In the genomic region with DNA sequence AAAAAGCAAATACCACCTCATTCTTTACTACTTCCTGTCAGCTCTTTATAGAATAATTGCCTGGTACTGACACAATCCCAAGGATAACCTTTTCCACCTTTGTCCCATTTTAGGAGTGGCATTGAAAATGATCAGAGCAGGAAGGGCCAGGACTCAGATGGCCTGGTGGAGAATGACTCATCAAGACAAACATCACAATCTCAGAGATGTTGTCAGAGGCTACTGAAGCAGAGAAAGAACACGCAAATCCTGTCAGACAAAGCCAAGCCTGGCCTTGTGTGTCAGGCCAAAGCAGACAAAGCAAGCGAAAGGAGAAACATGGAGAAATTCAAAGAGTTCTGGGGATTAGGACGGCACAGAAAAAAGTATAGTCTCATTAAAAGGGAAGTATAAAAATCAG, we compare ENCODE assay signal across 8 cellular contexts. TPM values are rescaled to one million over a fixed set of nuclear protein-coding genes. Genes with fewer than 3 reads are reported as not detected.
DNase-seq lines count a peak whose midpoint lies in the region; ATAC-seq and TF ChIP-seq lines count a peak whose summit lies in the region.

No MANE protein-coding gene starts in this region.

- peaks cover 0 to 22% (median 0%) of the 10 kb centered on the region in 12 donors for H3K4me1 ChIP-seq in heart left ventricle
- no peaks in the 10 kb centered on the region for H3K4me1 ChIP-seq in CD4-positive, alpha-beta memory T cell (ENCODE audit: insufficient read depth, low read length)

- POLR2A ChIA-PET in CD4-positive, alpha-beta memory T cell (lab: Charles Lee; ENCODE audit: partially characterized antibody), result no interaction called here

- H3K9me3 Mint-ChIP-seq in CD4-positive, alpha-beta memory T cell, result no peaks in the 10 kb centered on the region
- H3K9me3 Mint-ChIP-seq in activated CD8-positive, alpha-beta memory T cell treated with anti-CD3 and anti-CD28 coated beads, Interleukin-2, amount 10 ng/mL, durations not matched to agents 7 days and 5 days (ENCODE audit: low read depth), result no peaks in the 10 kb centered on the region

- TF ChIP-seq CTCF in heart left ventricle (IDR thresholded peaks at IDR 0.05), result no peak

- TF ChIP-seq POLR2A in heart left ventricle (IDR thresholded peaks at IDR 0.05), result no peak

- ATAC-seq in SK-N-SH treated with all-trans-retinoic acid at 6 μM for 48 hours (peak; percentile 82), heart left ventricle (peak in 3 of 4 donors; percentile 77 to 88 (median 83))
- no peak for ATAC-seq in activated CD8-positive, alpha-beta memory T cell treated with anti-CD3 and anti-CD28 coated beads, Interleukin-2, amount 10 ng/mL, durations not matched to agents 7 days and 5 days

- intact Hi-C loops in heart left ventricle (cut with DNase I), result no loop called here
- intact Hi-C loops in CD4-positive, alpha-beta memory T cell (cut with micrococcal nuclease), result no loop called here

- H3K27ac ChIP-seq in heart left ventricle, result peak overlapping the region in 3 of 12 donors; percentile 47 to 50 (median 50)
- no peak overlapping the region for H3K27ac ChIP-seq in CD4-positive, alpha-beta memory T cell (ENCODE audit: low read depth, low read length)

- CTCF ChIA-PET in CD4-positive, alpha-beta memory T cell (lab: Charles Lee; ENCODE audit: partially characterized antibody), result no interaction called here
- CTCF ChIA-PET in activated CD8-positive, alpha-beta memory T cell treated with anti-CD3 and anti-CD28 coated beads, Interleukin-2, amount 10 ng/mL, durations not matched to agents 7 days and 5 days (lab: Charles Lee), result no interaction called here

- 74 to 89% (median 84%) methylated on average over 3 of the region's 3 CpGs for WGBS in heart left ventricle, 4 donors

- peaks cover 43 to 54% of the 10 kb centered on the region in 2 donors for H3K36me3 Mint-ChIP-seq in CD4-positive, alpha-beta memory T cell
- peaks cover 38% of the 10 kb centered on the region for H3K36me3 Mint-ChIP-seq in activated CD8-positive, alpha-beta memory T cell treated with anti-CD3 and anti-CD28 coated beads, Interleukin-2, amount 10 ng/mL, durations not matched to agents 7 days and 5 days

- H3K36me3 ChIP-seq in heart left ventricle, result peaks cover 0 to 57% (median 21%) of the 10 kb centered on the region in 9 donors
- H3K36me3 ChIP-seq in CD4-positive, alpha-beta memory T cell (ENCODE audit: insufficient read depth, low read length), result peaks cover 5% of the 10 kb centered on the region

- no peaks in the 10 kb centered on the region for H3K27me3 Mint-ChIP-seq in CD4-positive, alpha-beta memory T cell
- no peaks in the 10 kb centered on the region for H3K27me3 Mint-ChIP-seq in activated CD8-positive, alpha-beta memory T cell treated with anti-CD3 and anti-CD28 coated beads, Interleukin-2, amount 10 ng/mL, durations not matched to agents 7 days and 5 days

- DNase-seq in HK-2 (ENCODE audit: unreplicated experiment), result peak; percentile 44
- DNase-seq in heart left ventricle, result no peak
- DNase-seq in smooth muscle cell of the brain vasculature (ENCODE audit: low read depth, low spot score), result peak; percentile 13
- no peak for DNase-seq in CD4-positive, alpha-beta memory T cell
- DNase-seq in globus pallidus (ENCODE audit: low spot score), result no peak
- DNase-seq in activated CD8-positive, alpha-beta memory T cell treated with anti-CD3 and anti-CD28 coated beads, Interleukin-2, amount 10 ng/mL, durations not matched to agents 7 days and 5 days, result no peak
- DNase-seq in stimulated activated CD8-positive, alpha-beta memory T cell treated with anti-CD3 and anti-CD28 coated beads, Interleukin-4, amount 100 ng/mL, for 48 hours, result no peak

- H3K27ac Mint-ChIP-seq in CD4-positive, alpha-beta memory T cell, result peak overlapping the region in 3 of 7 donors; percentile 0 to 61 (median 52)
- H3K27ac Mint-ChIP-seq in activated CD8-positive, alpha-beta memory T cell treated with anti-CD3 and anti-CD28 coated beads, Interleukin-2, amount 10 ng/mL, durations not matched to agents 7 days and 5 days, result no peak overlapping the region

- no peaks in the 10 kb centered on the region for H3K27me3 ChIP-seq in heart left ventricle
- no peaks in the 10 kb centered on the region for H3K27me3 ChIP-seq in CD4-positive, alpha-beta memory T cell (ENCODE audit: insufficient read depth, low read length)

- H3K4me1 Mint-ChIP-seq in CD4-positive, alpha-beta memory T cell, result no peaks in the 10 kb centered on the region
- no peaks in the 10 kb centered on the region for H3K4me1 Mint-ChIP-seq in activated CD8-positive, alpha-beta memory T cell treated with anti-CD3 and anti-CD28 coated beads, Interleukin-2, amount 10 ng/mL, durations not matched to agents 7 days and 5 days

- no peaks in the 10 kb centered on the region for H3K9me3 ChIP-seq in heart left ventricle
- no peaks in the 10 kb centered on the region for H3K9me3 ChIP-seq in CD4-positive, alpha-beta memory T cell (ENCODE audit: control insufficient read depth in 1 of 2, low read length in 2 of 2)

- H3K4me3 Mint-ChIP-seq in CD4-positive, alpha-beta memory T cell, result no peak overlapping the region
- no peak overlapping the region for H3K4me3 Mint-ChIP-seq in activated CD8-positive, alpha-beta memory T cell treated with anti-CD3 and anti-CD28 coated beads, Interleukin-2, amount 10 ng/mL, durations not matched to agents 7 days and 5 days

- no peak overlapping the region for H3K4me3 ChIP-seq in heart left ventricle
- H3K4me3 ChIP-seq in CD4-positive, alpha-beta memory T cell (ENCODE audit: low read length in 2 of 2), result no peak overlapping the region

TF ChIP-seq in SK-N-SH treated with all-trans-retinoic acid at 6 μM for 48 hours, 23 proteins besides CTCF, POLR2A, EP300 and RAD21 (continues in another document):
- TF ChIP-seq ZNF8 (CRISPR knock-in tag; IDR thresholded peaks at IDR 0.05) (no peak), ISL1 (CRISPR knock-in tag; IDR thresholded peaks at IDR 0.05) (0 out of 2 replicates have a peak, but pooled peaks have one; percentile 4), ZFP30 (CRISPR knock-in tag; IDR thresholded peaks at IDR 0.05) (no peak), GLIS3 (CRISPR knock-in tag; IDR thresholded peaks at IDR 0.05) (no peak), TOX (CRISPR knock-in tag; IDR thresholded peaks at IDR 0.05; ENCODE audit: borderline replicate concordance) (peak; percentile 48; the same call in 1 of the 2 replicates), SNAI2 (CRISPR knock-in tag; IDR thresholded peaks at IDR 0.05) (no peak), ZFP3 (CRISPR knock-in tag; IDR thresholded peaks at IDR 0.05) (0 out of 2 replicates have a peak, but pooled peaks have one; percentile 26)
- TF ChIP-seq, protein P1, sequence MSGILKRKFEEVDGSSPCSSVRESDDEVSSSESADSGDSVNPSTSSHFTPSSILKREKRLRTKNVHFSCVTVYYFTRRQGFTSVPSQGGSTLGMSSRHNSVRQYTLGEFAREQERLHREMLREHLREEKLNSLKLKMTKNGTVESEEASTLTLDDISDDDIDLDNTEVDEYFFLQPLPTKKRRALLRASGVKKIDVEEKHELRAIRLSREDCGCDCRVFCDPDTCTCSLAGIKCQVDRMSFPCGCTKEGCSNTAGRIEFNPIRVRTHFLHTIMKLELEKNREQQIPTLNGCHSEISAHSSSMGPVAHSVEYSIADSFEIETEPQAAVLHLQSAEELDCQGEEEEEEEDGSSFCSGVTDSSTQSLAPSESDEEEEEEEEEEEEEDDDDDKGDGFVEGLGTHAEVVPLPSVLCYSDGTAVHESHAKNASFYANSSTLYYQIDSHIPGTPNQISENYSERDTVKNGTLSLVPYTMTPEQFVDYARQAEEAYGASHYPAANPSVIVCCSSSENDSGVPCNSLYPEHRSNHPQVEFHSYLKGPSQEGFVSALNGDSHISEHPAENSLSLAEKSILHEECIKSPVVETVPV (CRISPR knock-in tag; IDR thresholded peaks at IDR 0.05), result no peak
- TF ChIP-seq, protein P2, sequence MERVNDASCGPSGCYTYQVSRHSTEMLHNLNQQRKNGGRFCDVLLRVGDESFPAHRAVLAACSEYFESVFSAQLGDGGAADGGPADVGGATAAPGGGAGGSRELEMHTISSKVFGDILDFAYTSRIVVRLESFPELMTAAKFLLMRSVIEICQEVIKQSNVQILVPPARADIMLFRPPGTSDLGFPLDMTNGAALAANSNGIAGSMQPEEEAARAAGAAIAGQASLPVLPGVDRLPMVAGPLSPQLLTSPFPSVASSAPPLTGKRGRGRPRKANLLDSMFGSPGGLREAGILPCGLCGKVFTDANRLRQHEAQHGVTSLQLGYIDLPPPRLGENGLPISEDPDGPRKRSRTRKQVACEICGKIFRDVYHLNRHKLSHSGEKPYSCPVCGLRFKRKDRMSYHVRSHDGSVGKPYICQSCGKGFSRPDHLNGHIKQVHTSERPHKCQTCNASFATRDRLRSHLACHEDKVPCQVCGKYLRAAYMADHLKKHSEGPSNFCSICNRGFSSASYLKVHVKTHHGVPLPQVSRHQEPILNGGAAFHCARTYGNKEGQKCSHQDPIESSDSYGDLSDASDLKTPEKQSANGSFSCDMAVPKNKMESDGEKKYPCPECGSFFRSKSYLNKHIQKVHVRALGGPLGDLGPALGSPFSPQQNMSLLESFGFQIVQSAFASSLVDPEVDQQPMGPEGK (CRISPR knock-in tag; IDR thresholded peaks at IDR 0.05; ENCODE audit: borderline replicate concordance), result no peak

RNA-seq across cellular contexts. Expression of a gene that starts 40.9 kb away (rescaled TPM):
- 1 to 10 TPM; 3.1 to 10.0 (median 7.5) TPM for total RNA-seq in heart left ventricle
- 1 to 10 TPM; 6.9 to 7.8 TPM for polyA plus RNA-seq in heart left ventricle
- total RNA-seq in CD4-positive, alpha-beta memory T cell, result 10 to 100 TPM; 41.6 to 43.4 TPM
- 10 to 100 TPM in 1 of 2 donors, 1 to 10 TPM in 1; 5.5 to 10.6 TPM for polyA plus RNA-seq in CD4-positive, alpha-beta memory T cell
- 10 to 100 TPM; 19.0 to 24.9 TPM for total RNA-seq in activated CD8-positive, alpha-beta memory T cell treated with anti-CD3 and anti-CD28 coated beads, Interleukin-2, amount 10 ng/mL, durations not matched to agents 7 days and 5 days

RNA-seq across cellular contexts. Expression of a gene that starts 48.7 kb away (rescaled TPM):
- 10 to 100 TPM in 1 of 9 donors, 1 to 10 TPM in 8; 4.7 to 10.2 (median 6.9) TPM for total RNA-seq in heart left ventricle
- 1 to 10 TPM; 1.9 to 6.5 TPM for polyA plus RNA-seq in heart left ventricle
- total RNA-seq in CD4-positive, alpha-beta memory T cell, result 10 to 100 TPM; 13.1 to 14.1 TPM
- polyA plus RNA-seq in CD4-positive, alpha-beta memory T cell, result 1 to 10 TPM; 1.1 to 1.4 TPM
- total RNA-seq in activated CD8-positive, alpha-beta memory T cell treated with anti-CD3 and anti-CD28 coated beads, Interleukin-2, amount 10 ng/mL, durations not matched to agents 7 days and 5 days, result 10 to 100 TPM; 10.6 to 12.2 TPM

Comparison
In these comparisons a context has a peak if more than half of its experiments do, and no peak if none do; other contexts are left out.
1. DNase-seq: peak in HK-2 (single experiment) and smooth muscle cell of the brain vasculature (single experiment); none in heart left ventricle (0 of 5), CD4-positive, alpha-beta memory T cell (0 of 5), globus pallidus (single experiment), activated CD8-positive, alpha-beta memory T cell treated with anti-CD3 and anti-CD28 coated beads, Interleukin-2, amount 10 ng/mL, durations not matched to agents 7 days and 5 days (single experiment) and stimulated activated CD8-positive, alpha-beta memory T cell treated with anti-CD3 and anti-CD28 coated beads, Interleukin-4, amount 100 ng/mL, for 48 hours (single experiment).